1 cellular context compared by ENCODE assay signal in the genomic region with DNA sequence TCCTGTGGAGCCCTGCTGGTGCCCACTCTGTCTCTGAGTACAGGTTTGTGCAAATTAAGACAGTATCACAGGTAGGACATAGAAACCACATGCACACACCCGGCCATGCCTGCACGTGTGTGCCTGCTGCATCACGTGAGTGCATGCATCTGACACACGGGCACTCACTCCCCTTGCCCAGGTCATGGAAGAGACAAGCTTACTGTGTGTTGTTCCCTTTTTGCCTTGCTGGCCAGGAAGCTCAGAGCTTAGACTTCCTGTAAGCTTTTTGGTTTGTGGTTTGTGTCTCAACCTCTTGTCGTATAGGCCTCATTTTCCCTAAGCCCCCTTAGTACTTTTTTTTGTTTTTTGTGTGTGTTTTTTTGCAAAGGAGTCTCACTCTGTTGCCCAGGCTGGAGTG.
A peak's percentile ranks its signal among the peaks of the same experiment; 100 is the strongest.
TF ChIP-seq lines count a peak whose summit lies in the region.

No MANE protein-coding gene starts in this region.

TF ChIP-seq in GM12878, 131 proteins besides CTCF, POLR2A, EP300 and RAD21:
- no peak for TF ChIP-seq POLR2AphosphoS2 (IDR thresholded peaks at IDR 0.05; ENCODE audit: low read depth, low read length)
- no peak for TF ChIP-seq HDGF (IDR thresholded peaks at IDR 0.05)
- TF ChIP-seq NR2C2 (IDR thresholded peaks at IDR 0.05; ENCODE audit: borderline replicate concordance, control insufficient read depth, insufficient read length, low read depth) = no peak
- no peak for TF ChIP-seq SREBF1 (IDR thresholded peaks at IDR 0.05; ENCODE audit: low read length)
- TF ChIP-seq SUZ12 (IDR thresholded peaks at IDR 0.05; ENCODE audit: unreplicated experiment) = no peak
- TF ChIP-seq BHLHE40 (IDR thresholded peaks at IDR 0.05; ENCODE audit: borderline replicate concordance in 1 of 2, low read depth in 2 of 2, low read length in 1 of 2) = peak in 1 of 2 experiments; percentile 45; a peak in 2 of 4 replicates
- TF ChIP-seq, protein P1, sequence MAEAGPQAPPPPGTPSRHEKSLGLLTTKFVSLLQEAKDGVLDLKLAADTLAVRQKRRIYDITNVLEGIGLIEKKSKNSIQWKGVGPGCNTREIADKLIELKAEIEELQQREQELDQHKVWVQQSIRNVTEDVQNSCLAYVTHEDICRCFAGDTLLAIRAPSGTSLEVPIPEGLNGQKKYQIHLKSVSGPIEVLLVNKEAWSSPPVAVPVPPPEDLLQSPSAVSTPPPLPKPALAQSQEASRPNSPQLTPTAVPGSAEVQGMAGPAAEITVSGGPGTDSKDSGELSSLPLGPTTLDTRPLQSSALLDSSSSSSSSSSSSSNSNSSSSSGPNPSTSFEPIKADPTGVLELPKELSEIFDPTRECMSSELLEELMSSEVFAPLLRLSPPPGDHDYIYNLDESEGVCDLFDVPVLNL (IDR thresholded peaks at IDR 0.05; ENCODE audit: low read depth, low read length) = no peak
- TF ChIP-seq RELA (IDR thresholded peaks at IDR 0.05; ENCODE audit: borderline replicate concordance, partially characterized antibody) = no peak
- no peak for TF ChIP-seq RBBP5 (conservative IDR thresholded peaks at IDR 0.05)
- TF ChIP-seq IKZF2 (IDR thresholded peaks at IDR 0.05) = no peak
- TF ChIP-seq, protein P2, sequence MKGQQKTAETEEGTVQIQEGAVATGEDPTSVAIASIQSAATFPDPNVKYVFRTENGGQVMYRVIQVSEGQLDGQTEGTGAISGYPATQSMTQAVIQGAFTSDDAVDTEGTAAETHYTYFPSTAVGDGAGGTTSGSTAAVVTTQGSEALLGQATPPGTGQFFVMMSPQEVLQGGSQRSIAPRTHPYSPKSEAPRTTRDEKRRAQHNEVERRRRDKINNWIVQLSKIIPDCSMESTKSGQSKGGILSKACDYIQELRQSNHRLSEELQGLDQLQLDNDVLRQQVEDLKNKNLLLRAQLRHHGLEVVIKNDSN (IDR thresholded peaks at IDR 0.05; ENCODE audit: borderline replicate concordance, extremely low read length, insufficient read depth, low read depth, low read length) = peak; percentile 2
- no peak for TF ChIP-seq NRF1 (conservative IDR thresholded peaks at IDR 0.05; ENCODE audit: low read depth, low read length)
- no peak for TF ChIP-seq ZNF24 (IDR thresholded peaks at IDR 0.05)
- TF ChIP-seq MYC (IDR thresholded peaks at IDR 0.05; ENCODE audit: insufficient read depth, insufficient read length, insufficient replicate concordance, low read length, severe bottlenecking) = no peak
- TF ChIP-seq, protein P3, sequence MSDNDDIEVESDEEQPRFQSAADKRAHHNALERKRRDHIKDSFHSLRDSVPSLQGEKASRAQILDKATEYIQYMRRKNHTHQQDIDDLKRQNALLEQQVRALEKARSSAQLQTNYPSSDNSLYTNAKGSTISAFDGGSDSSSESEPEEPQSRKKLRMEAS (IDR thresholded peaks at IDR 0.05; ENCODE audit: low read depth, low read length) = no peak
- no peak for TF ChIP-seq ZNF274 (IDR thresholded peaks at IDR 0.05; ENCODE audit: insufficient read depth, insufficient read length)
